In the genomic region with DNA sequence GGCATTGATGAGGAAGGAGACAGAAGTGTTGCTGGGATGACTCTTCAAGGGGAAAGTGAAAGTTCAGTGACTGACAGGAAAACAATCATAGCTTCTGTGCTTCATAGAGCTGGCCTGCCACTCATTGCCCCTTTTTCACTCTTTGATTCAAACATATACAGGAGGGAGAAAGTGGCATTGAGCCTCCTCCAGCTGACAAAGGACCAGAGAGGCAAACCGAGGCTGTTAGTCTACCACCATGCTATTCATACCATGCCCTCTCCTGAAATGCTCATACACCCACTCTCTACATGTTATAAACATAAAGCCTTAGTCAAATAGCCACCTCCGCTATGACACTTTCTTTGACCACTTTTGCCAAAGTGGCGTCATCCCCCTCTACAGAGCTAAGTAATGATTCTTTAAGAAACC, we compare ENCODE assay signal across 15 cellular contexts.
DNase-seq lines count a peak whose midpoint lies in the region; ATAC-seq and TF ChIP-seq lines count a peak whose summit lies in the region.
"Had no signal": no experiment of that assay in that cellular context is flagged by ENCODE, and none has a peak within 500 bp of the region (broad histone marks: within the 10 kb centered on the region; RNA-seq: fewer than 3 reads in every experiment).

No MANE protein-coding gene starts in this region.

- H3K27ac ChIP-seq in OCI-LY3 (ENCODE audit: low read length) (peak overlapping the region; percentile 77), caudate nucleus (ENCODE audit: low read depth, low read length) (no peak overlapping the region), esophagus squamous epithelium (no peak overlapping the region)
- H3K27ac ChIP-seq: C4-2B, gastroesophageal sphincter, GM23248, right lobe of liver had no signal

- H3K9ac ChIP-seq in OCI-LY3 (ENCODE audit: low read length): peak overlapping the region; percentile 38; the same call in 1 of the 2 replicates
- H3K9ac ChIP-seq: GM23248 had no signal

- no peaks in the 10 kb centered on the region for H4K20me1 ChIP-seq in OCI-LY3 (ENCODE audit: insufficient read depth, low read length)

- ATAC-seq in GM18502 (IDR thresholded peaks at IDR 0.05; ENCODE audit: poor library complexity, unreplicated experiment): peak; percentile 83
- peak; percentile 80 for ATAC-seq in HG02981 (IDR thresholded peaks at IDR 0.05; ENCODE audit: unreplicated experiment)
- ATAC-seq: activated T-cell treated with anti-CD3 and anti-CD28 coated beads, Interleukin-2, amount 50 U/mL, for 4 hours; gastroesophageal sphincter had no signal

- H3K9me3 ChIP-seq in OCI-LY3 (ENCODE audit: insufficient read depth, low read length): no peaks in the 10 kb centered on the region
- H3K9me3 ChIP-seq in esophagus squamous epithelium: no peaks in the 10 kb centered on the region
- H3K9me3 ChIP-seq: gastroesophageal sphincter, right lobe of liver had no signal

- intact Hi-C loops in esophagus squamous epithelium (cut with DNase I): no loop called here

- peaks cover 25% of the 10 kb centered on the region for H3K4me1 ChIP-seq in OCI-LY3 (ENCODE audit: low read length)
- H3K4me1 ChIP-seq in esophagus squamous epithelium: no peaks in the 10 kb centered on the region
- H3K4me1 ChIP-seq: gastroesophageal sphincter, right lobe of liver had no signal

- peak; percentile 30 for DNase-seq in GM20000 (ENCODE audit: low spot score)
- DNase-seq in caudate nucleus (lab: John Stamatoyannopoulos, UW): no peak
- DNase-seq in esophagus squamous epithelium (lab: John Stamatoyannopoulos, UW): no peak
- DNase-seq in T1000 (lab: John Stamatoyannopoulos, UW): no peak
- DNase-seq in CD1c-positive myeloid dendritic cell (ENCODE audit: extremely low spot score): no peak
- DNase-seq: activated T-cell treated with anti-CD3 and anti-CD28 coated beads, Interleukin-2, amount 50 U/mL, for 4 hours; cerebellar nuclear complex; GM23248; right lobe of liver; T-helper 9 cell had no signal

- H3K36me3 ChIP-seq in OCI-LY3 (replicated peaks; ENCODE audit: low read depth, low read length) (no peaks in the 10 kb centered on the region), esophagus squamous epithelium (no peaks in the 10 kb centered on the region)
- H3K36me3 ChIP-seq: gastroesophageal sphincter, right lobe of liver had no signal

- H3K4me3 ChIP-seq in OCI-LY3 (ENCODE audit: low read length) (peak overlapping the region; percentile 59), esophagus squamous epithelium (no peak overlapping the region)
- H3K4me3 ChIP-seq: gastroesophageal sphincter, GM23248, right lobe of liver had no signal

- no peaks in the 10 kb centered on the region for H3K79me2 ChIP-seq in OCI-LY3 (ENCODE audit: low read length)

- TF ChIP-seq POLR2A in esophagus squamous epithelium (IDR thresholded peaks at IDR 0.05): no peak

- H3K4me2 ChIP-seq in OCI-LY3 (ENCODE audit: low read length): peak overlapping the region; percentile 84

- 69 to 74% methylated on average over 3 of the region's 3 CpGs for WGBS in esophagus squamous epithelium, 2 donors

- TF ChIP-seq CTCF in GM20000 (IDR thresholded peaks at IDR 0.05; ENCODE audit: extremely low read depth, missing control alignments): no peak
- no peak for TF ChIP-seq CTCF in OCI-LY3 (IDR thresholded peaks at IDR 0.05; ENCODE audit: low read depth, low read length)
- TF ChIP-seq CTCF in esophagus squamous epithelium (IDR thresholded peaks at IDR 0.05): no peak

- H2AFZ ChIP-seq in OCI-LY3 (ENCODE audit: low read depth, low read length): peak overlapping the region; percentile 79
- H2AFZ ChIP-seq: GM23248 had no signal

- H3K27me3 ChIP-seq in OCI-LY3 (ENCODE audit: low read depth, low read length) (no peaks in the 10 kb centered on the region), esophagus squamous epithelium (no peaks in the 10 kb centered on the region)
- H3K27me3 ChIP-seq: gastroesophageal sphincter, right lobe of liver had no signal
